Comparison of ENCODE assay signal across 33 cellular contexts in the genomic region with DNA sequence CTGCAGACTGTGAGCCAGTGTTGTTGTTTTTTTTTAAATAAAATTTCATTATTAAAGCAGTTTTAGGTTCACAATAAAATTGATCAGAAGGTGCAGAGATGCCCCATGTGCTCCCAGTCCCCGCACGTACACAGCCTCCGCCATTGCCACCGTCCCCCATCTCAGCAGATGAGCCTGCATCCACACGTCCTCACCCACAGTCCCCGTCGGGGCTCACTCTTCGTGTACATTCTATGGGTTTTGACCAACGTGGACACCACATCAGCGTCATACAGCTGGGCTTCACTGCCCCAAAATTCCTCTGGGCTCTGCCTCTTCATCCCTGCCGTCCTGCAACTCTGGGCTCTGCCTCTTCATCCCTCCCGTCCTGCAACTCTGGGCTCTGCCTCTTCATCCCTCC. TPM values are rescaled to one million over a fixed set of nuclear protein-coding genes. Genes with fewer than 3 reads are reported as not detected.
"Had no signal": no experiment of that assay in that cellular context is flagged by ENCODE, and none has a peak within 500 bp of the region (broad histone marks: within the 10 kb centered on the region; RNA-seq: fewer than 3 reads in every experiment).

No MANE protein-coding gene starts in this region.

- H3K9me3 ChIP-seq: adrenal gland, Peyer's patch had no signal

- H3K27me3 ChIP-seq: cardiac muscle cell, MG63, Peyer's patch had no signal

- H3K4me3 Mint-ChIP-seq: activated CD4-positive, alpha-beta memory T cell treated with anti-CD3 and anti-CD28 coated beads for 36 hours; activated CD4-positive, alpha-beta T cell treated with anti-CD3 and anti-CD28 coated beads for 36 hours; activated CD4-positive, alpha-beta T cell treated with anti-CD3 and anti-CD28 coated beads, Interleukin-2, amount 10 ng/mL, durations not matched to agents 7 days and 5 days; activated naive CD4-positive, alpha-beta T cell treated with anti-CD3 and anti-CD28 coated beads for 36 hours; activated T-cell treated with anti-CD3 and anti-CD28 coated beads, Interleukin-2, amount 50 U/mL, for 4 hours; activated T-helper 1 cell treated with anti-CD3 and anti-CD28 coated beads, Interleukin-12 subunit alpha, Interleukin-12 subunit beta, Interleukin-2, Interleukin-4 antibody, amounts not matched to agents 30 ng/mL and 10 ng/mL and 1 ng/mL, durations not matched to agents 14 hours and 24 hours and 36 hours had no signal

- H3K4me3 ChIP-seq: adrenal gland, cardiac muscle cell, MG63, Peyer's patch had no signal

- ATAC-seq: activated CD4-positive, alpha-beta T cell treated with anti-CD3 and anti-CD28 coated beads for 36 hours; activated naive CD4-positive, alpha-beta T cell treated with anti-CD3 and anti-CD28 coated beads, Interleukin-2, amount 50 U/mL, for 72 hours; activated T-cell treated with anti-CD3 and anti-CD28 coated beads, Interleukin-2, amount 50 U/mL, for 4 hours had no signal

- DNase-seq: activated CD4-positive, alpha-beta memory T cell treated with anti-CD3 and anti-CD28 coated beads for 36 hours; activated CD4-positive, alpha-beta T cell treated with anti-CD3 and anti-CD28 coated beads for 36 hours; activated CD4-positive, alpha-beta T cell treated with anti-CD3 and anti-CD28 coated beads, Interleukin-2, amount 10 ng/mL, durations not matched to agents 7 days and 5 days; activated CD8-positive, alpha-beta memory T cell treated with anti-CD3 and anti-CD28 coated beads, Interleukin-2, amount 50 U/mL, for 4 hours; activated gamma-delta T cell treated with Interleukin-2 at 50 U/mL for 16 hours; activated naive CD4-positive, alpha-beta T cell treated with anti-CD3 and anti-CD28 coated beads for 36 hours; activated T-cell treated with anti-CD3 and anti-CD28 coated beads for 4 hours; activated T-cell treated with anti-CD3 and anti-CD28 coated beads, Interleukin-2, amount 50 U/mL, for 4 hours; adrenal gland; brain microvascular endothelial cell; Kasumi-1; KG1; MG63; NCI-H1048; NCI-H1105 treated with DMSO at 0.1 percent for 48 hours; NCI-H1436; NCI-H1694; NCI-H1930; NCI-H2081 treated with DMSO at 0.1 percent for 48 hours; NCI-H510A; NCI-H526; NCI-H748 treated with DMSO at 0.1 percent for 48 hours; NK-92 treated with Interleukin-12 subunit alpha and Interleukin-12 subunit beta, amount 100 ng/mL, for 24 hours; PC-3; RPMI8226; SW 1271; T-helper 1 cell; T-helper 2 cell; T-helper 9 cell had no signal

- H3K36me3 ChIP-seq: adrenal gland, brain microvascular endothelial cell, cardiac muscle cell, MG63, Peyer's patch had no signal

- H3K9me3 Mint-ChIP-seq: activated T-helper 1 cell treated with anti-CD3 and anti-CD28 coated beads, Interleukin-12 subunit alpha, Interleukin-12 subunit beta, Interleukin-2, Interleukin-4 antibody, amounts not matched to agents 30 ng/mL and 10 ng/mL and 1 ng/mL, durations not matched to agents 14 hours and 24 hours and 36 hours had no signal

- H3K27ac ChIP-seq: adrenal gland, brain microvascular endothelial cell, cardiac muscle cell, Peyer's patch had no signal

- H3K4me1 ChIP-seq: adrenal gland, Peyer's patch had no signal

- H3K36me3 Mint-ChIP-seq: activated CD4-positive, alpha-beta memory T cell treated with anti-CD3 and anti-CD28 coated beads for 36 hours; activated naive CD4-positive, alpha-beta T cell treated with anti-CD3 and anti-CD28 coated beads, Interleukin-2, amount 50 U/mL, for 72 hours had no signal

- H3K27me3 Mint-ChIP-seq: activated CD4-positive, alpha-beta T cell treated with anti-CD3 and anti-CD28 coated beads, Interleukin-2, amount 10 ng/mL, durations not matched to agents 7 days and 5 days had no signal

- H3K27ac Mint-ChIP-seq: activated CD4-positive, alpha-beta memory T cell treated with anti-CD3 and anti-CD28 coated beads for 36 hours; activated CD4-positive, alpha-beta T cell treated with anti-CD3 and anti-CD28 coated beads for 36 hours; activated CD4-positive, alpha-beta T cell treated with anti-CD3 and anti-CD28 coated beads, Interleukin-2, amount 10 ng/mL, durations not matched to agents 7 days and 5 days; activated naive CD4-positive, alpha-beta T cell treated with anti-CD3 and anti-CD28 coated beads for 36 hours; activated naive CD4-positive, alpha-beta T cell treated with anti-CD3 and anti-CD28 coated beads, Interleukin-2, amount 50 U/mL, for 72 hours; activated T-helper 1 cell treated with anti-CD3 and anti-CD28 coated beads, Interleukin-12 subunit alpha, Interleukin-12 subunit beta, Interleukin-2, Interleukin-4 antibody, amounts not matched to agents 30 ng/mL and 10 ng/mL and 1 ng/mL, durations not matched to agents 14 hours and 24 hours and 36 hours had no signal

- H3K4me1 Mint-ChIP-seq: activated CD4-positive, alpha-beta T cell treated with anti-CD3 and anti-CD28 coated beads for 36 hours; activated CD4-positive, alpha-beta T cell treated with anti-CD3 and anti-CD28 coated beads, Interleukin-2, amount 10 ng/mL, durations not matched to agents 7 days and 5 days had no signal

RNA-seq across cellular contexts. Expression of gene ARHGEF16, which starts 11.6 kb away (rescaled TPM):
- total RNA-seq: activated CD4-positive, alpha-beta T cell treated with anti-CD3 and anti-CD28 coated beads for 36 hours; activated CD4-positive, alpha-beta T cell treated with anti-CD3 and anti-CD28 coated beads, Interleukin-2, amount 10 ng/mL, durations not matched to agents 7 days and 5 days; activated T-helper 1 cell treated with anti-CD3 and anti-CD28 coated beads, Interleukin-12 subunit alpha, Interleukin-12 subunit beta, Interleukin-2, Interleukin-4 antibody, amounts not matched to agents 30 ng/mL and 10 ng/mL and 1 ng/mL, durations not matched to agents 14 hours and 24 hours and 36 hours had no signal
